In genomic region chr3:184380210-184380626, GRCh38 we compare ENCODE assay signal across 1 cellular context.
TF ChIP-seq lines count a peak whose summit lies in the region.

No MANE protein-coding gene starts in this region.

TF ChIP-seq in GM12878, 131 proteins besides CTCF, POLR2A, EP300 and RAD21:
- TF ChIP-seq SMARCA5 (IDR thresholded peaks at IDR 0.05) (no peak), RBBP5 (conservative IDR thresholded peaks at IDR 0.05) (no peak), CREM (IDR thresholded peaks at IDR 0.05; ENCODE audit: low read depth) (no peak), RAD51 (IDR thresholded peaks at IDR 0.05) (no peak), YBX1 (IDR thresholded peaks at IDR 0.05) (no peak), SUZ12 (IDR thresholded peaks at IDR 0.05; ENCODE audit: unreplicated experiment) (peak; percentile 97)
TF ChIP-seq in GM12878: peak in this region for 1.
